Comparison of ENCODE assay signal across 24 cellular contexts in the genomic region with DNA sequence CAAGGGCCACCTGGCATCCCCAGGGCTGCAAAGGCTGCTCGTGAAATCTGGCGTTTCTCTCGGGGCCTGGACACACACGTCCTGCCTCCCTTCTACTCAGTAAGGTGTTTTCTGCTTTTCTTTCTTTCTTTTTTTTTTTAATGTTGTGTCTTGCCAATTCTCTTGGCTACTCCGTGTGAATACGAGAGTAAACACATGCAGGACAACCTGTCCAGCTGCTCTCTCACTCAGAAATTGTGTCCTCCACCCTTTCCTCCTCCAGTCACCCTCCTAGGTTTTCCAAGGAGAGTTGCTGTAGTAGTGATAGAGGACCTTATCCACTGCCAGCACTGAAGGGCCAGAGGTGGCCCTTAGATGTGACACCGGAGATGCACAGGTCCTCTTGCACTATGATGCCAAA.
"Had no signal": no experiment of that assay in that cellular context is flagged by ENCODE, and none has a peak within 500 bp of the region (broad histone marks: within the 10 kb centered on the region; RNA-seq: fewer than 3 reads in every experiment).

No MANE protein-coding gene starts in this region.

- H3K27me3 ChIP-seq: neural progenitor cell, ovary, right lobe of liver, sigmoid colon, stomach, thyroid gland, tibial nerve, upper lobe of left lung, vagina had no signal

- H3K4me2 ChIP-seq: neural progenitor cell had no signal

- H3K9ac ChIP-seq: neural progenitor cell, parathyroid adenoma had no signal

- H3K9me3 ChIP-seq: ovary, psoas muscle, right lobe of liver, sigmoid colon, stomach, thoracic aorta, thyroid gland, tibial nerve, upper lobe of left lung, vagina had no signal

- H3K4me1 ChIP-seq: parathyroid adenoma, psoas muscle, right lobe of liver, sigmoid colon, stomach, thyroid gland, tibial nerve, upper lobe of left lung, vagina had no signal

- H3K4me3 ChIP-seq: neural progenitor cell, ovary, psoas muscle, right lobe of liver, sigmoid colon, stomach, thoracic aorta, thyroid gland, tibial nerve, upper lobe of left lung, vagina had no signal

- DNase-seq: natural killer cell; occipital lobe; ovary; psoas muscle; right cardiac atrium; right lobe of liver; sigmoid colon; small intestine; stimulated activated CD4-positive, alpha-beta T cell treated with anti-CD3 and anti-CD28 coated beads, Interleukin-15, amount 100 ng/mL, for 24 hours; stimulated activated CD4-positive, alpha-beta T cell treated with anti-CD3 and anti-CD28 coated beads, Interleukin-2, amount 100 ng/mL, for 24 hours; stimulated activated CD4-positive, alpha-beta T cell treated with anti-CD3 and anti-CD28 coated beads, Interleukin-2, amount 100 ng/mL, for 48 hours; stimulated activated CD4-positive, alpha-beta T cell treated with anti-CD3 and anti-CD28 coated beads, Interleukin-4, amount 100 ng/mL, for 24 hours; stimulated activated naive B cell treated with anti-CD40 and anti-IgM and Interleukin-4, amounts not matched to agents 10 μg/mL and 1 μg/mL and 100 μg/mL, for 72 hours; stimulated activated naive CD4-positive, alpha-beta T cell treated with Interleukin-2 at 50 U/mL for 16 hours; stomach; thyroid gland; trophoblast cell; upper lobe of left lung had no signal

- H3K36me3 ChIP-seq: neural progenitor cell, ovary, right lobe of liver, sigmoid colon, stomach, thoracic aorta, thyroid gland, tibial nerve, upper lobe of left lung, vagina had no signal

- H3K27ac ChIP-seq: neural progenitor cell, ovary, parathyroid adenoma, psoas muscle, right lobe of liver, sigmoid colon, stomach, thoracic aorta, thyroid gland, tibial nerve, upper lobe of left lung, vagina had no signal

- ATAC-seq: natural killer cell; psoas muscle; right cardiac atrium; right lobe of liver; stimulated activated effector memory CD8-positive, alpha-beta T cell treated with anti-CD3 and anti-CD28 coated beads, Interleukin-12 subunit alpha, Interleukin-12 subunit beta, amount 100 ng/mL, for 72 hours; stimulated activated naive B cell treated with anti-CD40 and anti-IgM and Interleukin-4, amounts not matched to agents 10 μg/mL and 1 μg/mL and 100 μg/mL, for 72 hours had no signal
